1 cellular context compared by ENCODE assay signal in genomic region chr11:119056397-119056999, GRCh38.
TF ChIP-seq lines count a peak whose summit lies in the region.

No MANE protein-coding gene starts in this region.

TF ChIP-seq in HEK293, 187 proteins besides CTCF, POLR2A, EP300 and RAD21 (continued from another document):
- peak; percentile 56; the same call in 1 of the 2 replicates for TF ChIP-seq ZNF398 (tag by site-specific recombination; IDR thresholded peaks at IDR 0.05)
- TF ChIP-seq ZBTB48 (tag by site-specific recombination; IDR thresholded peaks at IDR 0.05), result peak; percentile 11; the same call in 1 of the 2 replicates
- TF ChIP-seq BCL11A (tag by site-specific recombination; IDR thresholded peaks at IDR 0.05; ENCODE audit: low read depth), result no peak
- no peak for TF ChIP-seq ZNF549 (tag by site-specific recombination; IDR thresholded peaks at IDR 0.05)
- TF ChIP-seq ZFHX2 (tag by site-specific recombination; conservative IDR thresholded peaks at IDR 0.05), result peak; percentile 87
- peak; percentile 49 for TF ChIP-seq ZNF335 (tag by site-specific recombination; conservative IDR thresholded peaks at IDR 0.05)
